15 cellular contexts compared by ENCODE assay signal in genomic region chr5:168364151-168364661, GRCh38.
DNase-seq lines count a peak whose midpoint lies in the region; ATAC-seq, FAIRE-seq and TF ChIP-seq lines count a peak whose summit lies in the region.
"Had no signal": no experiment of that assay in that cellular context is flagged by ENCODE, and none has a peak within 500 bp of the region (broad histone marks: within the 10 kb centered on the region; RNA-seq: fewer than 3 reads in every experiment).

No MANE protein-coding gene starts in this region.

- H2BK20ac ChIP-seq in H1 (ENCODE audit: low read length) = no peak overlapping the region

- no peak overlapping the region for H2BK15ac ChIP-seq in H1 (ENCODE audit: low read length)

- TF ChIP-seq RAD21 in H1 (IDR thresholded peaks at IDR 0.05 in 1 of 2, conservative IDR thresholded peaks at IDR 0.05 in 1 of 2; ENCODE audit: low read depth in 2 of 2, low read length in 2 of 2) = no peak

- H3K4me3 ChIP-seq in Panc1 (ENCODE audit: low read depth in 2 of 2, low read length in 2 of 2) = no peak overlapping the region
- H3K4me3 ChIP-seq in H1 (ENCODE audit: extremely low read depth in 1 of 4, insufficient read depth in 2 of 4, low read depth in 3 of 4, low read length in 4 of 4) = no peak overlapping the region
- no peak overlapping the region for H3K4me3 ChIP-seq in prostate gland
- H3K4me3 ChIP-seq: adrenal gland, esophagus muscularis mucosa had no signal

- TF ChIP-seq CTCF in Panc1 (IDR thresholded peaks at IDR 0.05) (no peak), H1 (IDR thresholded peaks at IDR 0.05; ENCODE audit: control extremely low read depth in 1 of 3, insufficient read depth in 1 of 3, low read depth in 1 of 3, low read length in 3 of 3) (no peak), prostate gland (IDR thresholded peaks at IDR 0.05) (no peak), omental fat pad (IDR thresholded peaks at IDR 0.05) (no peak)

- H3K9me3 ChIP-seq in Panc1 (ENCODE audit: control insufficient read depth, insufficient read depth, low read depth, low read length) = no peaks in the 10 kb centered on the region
- no peaks in the 10 kb centered on the region for H3K9me3 ChIP-seq in H1 (ENCODE audit: insufficient read depth in 2 of 2, low read depth in 1 of 2, low read length in 1 of 2)
- H3K9me3 ChIP-seq in prostate gland = no peaks in the 10 kb centered on the region
- H3K9me3 ChIP-seq: adrenal gland, esophagus muscularis mucosa had no signal

- peak; percentile 83 for DNase-seq in EH (ENCODE audit: low read depth)
- DNase-seq in Panc1 (ENCODE audit: low read depth, low spot score) = no peak
- DNase-seq in H1 (ENCODE audit: low read depth in 1 of 2, low spot score in 2 of 2) = no peak
- DNase-seq in prostate gland (ENCODE audit: low spot score) = no peak
- DNase-seq in germinal center (ENCODE audit: low spot score) = no peak
- DNase-seq in DMS79 treated with DMSO at 0.1 percent for 48 hours (lab: John Stamatoyannopoulos, UW) = no peak
- DNase-seq in omental fat pad (ENCODE audit: low spot score) = no peak
- DNase-seq: activated CD8-positive, alpha-beta memory T cell treated with anti-CD3 and anti-CD28 coated beads, Interleukin-2, amount 50 U/mL, for 48 hours; adrenal gland; CD8-positive, alpha-beta T cell; NCI-H2081 treated with DMSO at 0.1 percent for 48 hours had no signal

- in situ Hi-C loops in Panc1 (cut with HindIII; ENCODE audit: low pct_unique_long_range_greater_than_20kb, low sequenced_read_pairs) = no loop called here

- H2AK5ac ChIP-seq in H1 (ENCODE audit: low read depth, low read length) = no peak overlapping the region

- TF ChIP-seq EP300 in H1 (IDR thresholded peaks at IDR 0.05; ENCODE audit: borderline replicate concordance in 1 of 2, low read depth in 2 of 2, low read length in 2 of 2) = no peak

- peaks cover 0 to 41% of the 10 kb centered on the region in 2 experiments; a peak in 2 of 4 replicates for H3K79me2 ChIP-seq in H1 (ENCODE audit: control insufficient read depth in 1 of 2, insufficient read depth in 2 of 2, low read length in 2 of 2)

- no peak overlapping the region for H3K27ac ChIP-seq in Panc1 (ENCODE audit: low read length)
- H3K27ac ChIP-seq in H1 (ENCODE audit: low read depth, low read length) = no peak overlapping the region
- H3K27ac ChIP-seq in prostate gland = peak overlapping the region; percentile 70 to 76
- H3K27ac ChIP-seq: adrenal gland, esophagus muscularis mucosa had no signal

- no peak overlapping the region for H4K8ac ChIP-seq in H1 (ENCODE audit: extremely low read depth, insufficient read depth, low read length)

- no peak overlapping the region for H3K4me2 ChIP-seq in H1 (ENCODE audit: insufficient read depth in 1 of 2, low read depth in 2 of 2, low read length in 2 of 2)

- no peak overlapping the region for H4K5ac ChIP-seq in H1 (ENCODE audit: insufficient read length, low read depth, low read length)

- H3K4ac ChIP-seq in H1 (replicated peaks; ENCODE audit: insufficient read length, low read depth, low read length) = no peak overlapping the region

- no peak overlapping the region for H2AFZ ChIP-seq in H1 (ENCODE audit: low read length)

- 89% methylated on average over 11 of the region's 11 CpGs; no CpG with 5 or more reads in 1 of the 2 experiments for WGBS in H1 (ENCODE audit: extremely low coverage in 1 of 2, insufficient coverage in 1 of 2, insufficient read length in 1 of 2, insufficient replicate concordance in 2 of 2, low coverage in 1 of 2, low lambda C conversion rate in 2 of 2, missing lambda C conversion rate in 1 of 2), 2 experiments
- 85% methylated on average over 11 of the region's 11 CpGs for WGBS in prostate gland

- no peak overlapping the region for H4K91ac ChIP-seq in H1 (replicated peaks; ENCODE audit: insufficient read length, low read length)

- peaks cover 10% of the 10 kb centered on the region for H3K79me1 ChIP-seq in H1 (ENCODE audit: low read depth, low read length)

- BruUV-seq in Panc1 (replicated peaks; lab: Mats Ljungman, UMichigan) = no TSS peak

- no peak for TF ChIP-seq POLR2A in H1 (IDR thresholded peaks at IDR 0.05; ENCODE audit: control extremely low read depth in 1 of 2, low read depth in 2 of 2, low read length in 2 of 2)
- TF ChIP-seq POLR2A in prostate gland (IDR thresholded peaks at IDR 0.05) = no peak

- POLR2A ChIA-PET in Panc1 (lab: Charles Lee) = interaction anchor here (0.5 kb wide), 1 partner anchor 120 kb away, joined by 14 read pairs; no protein-coding TSS in a partner anchor
- POLR2A ChIA-PET in H1 (lab: Charles Lee; ENCODE audit: partially characterized antibody) = interaction anchor here (1.0 to 1.1 kb wide), 2 partner anchors 18 to 72 kb away, joined by 3 read pairs; no protein-coding TSS in a partner anchor

- CTCF ChIA-PET in Panc1 (lab: Charles Lee) = no interaction called here
- CTCF ChIA-PET in H1 (lab: Charles Lee; ENCODE audit: partially characterized antibody) = interaction anchor here (0.6 to 2.9 kb wide), 19 partner anchors 8 to 95 kb away, joined by 3 to 15 read pairs (median 4); no protein-coding TSS in a partner anchor

- H3K36me3 ChIP-seq in Panc1 (ENCODE audit: control insufficient read depth, insufficient read depth, low read length) (no peaks in the 10 kb centered on the region), H1 (ENCODE audit: control insufficient read depth in 2 of 4, insufficient read depth in 4 of 4, low read length in 3 of 4) (no peaks in the 10 kb centered on the region), prostate gland (no peaks in the 10 kb centered on the region)
- H3K36me3 ChIP-seq: adrenal gland, esophagus muscularis mucosa had no signal

- H4K20me1 ChIP-seq in H1 (replicated peaks in 1 of 2; ENCODE audit: control insufficient read depth in 1 of 2, insufficient read depth in 2 of 2, low read length in 2 of 2) = peaks cover 5% of the 10 kb centered on the region in 2 experiments

- 0 out of 2 replicates have a peak overlapping the region, but pooled peaks have one; percentile 3 for H2BK5ac ChIP-seq in H1 (ENCODE audit: low read depth, low read length)

- no peak overlapping the region for H3K23ac ChIP-seq in H1 (ENCODE audit: insufficient read length)

- H2BK120ac ChIP-seq in H1 (replicated peaks; ENCODE audit: low read depth, low read length) = no peak overlapping the region

- no peaks in the 10 kb centered on the region for H3K27me3 ChIP-seq in Panc1 (ENCODE audit: control insufficient read depth, insufficient read depth, low read length)
- no peaks in the 10 kb centered on the region for H3K27me3 ChIP-seq in H1 (replicated peaks in 1 of 4; ENCODE audit: control insufficient read depth in 3 of 4, extremely low read depth in 1 of 4, insufficient read depth in 3 of 4, low read length in 3 of 4)
- no peaks in the 10 kb centered on the region for H3K27me3 ChIP-seq in prostate gland (replicated peaks; ENCODE audit: insufficient read depth)
- H3K27me3 ChIP-seq: adrenal gland, esophagus muscularis mucosa had no signal

- H3K9ac ChIP-seq in H1 (replicated peaks in 1 of 4; ENCODE audit: extremely low read depth in 1 of 4, low read depth in 3 of 4, low read length in 3 of 4) = no peak overlapping the region

- no peak overlapping the region for H3K14ac ChIP-seq in H1 (ENCODE audit: insufficient read length)

- no peak overlapping the region for H3K56ac ChIP-seq in H1 (replicated peaks; ENCODE audit: insufficient read length, low read depth, low read length)

- no peaks in the 10 kb centered on the region for H3K23me2 ChIP-seq in H1 (ENCODE audit: low read depth, low read length)

- no peak overlapping the region for H2BK12ac ChIP-seq in H1 (ENCODE audit: low read depth, low read length)

- H3K18ac ChIP-seq in H1 (ENCODE audit: extremely low read depth, low read length) = no peak overlapping the region

- ATAC-seq in Panc1 = 0 out of 2 replicates have a peak, but pooled peaks have one; percentile 13
- no peak for ATAC-seq in GM19328 (IDR thresholded peaks at IDR 0.05; ENCODE audit: unreplicated experiment)
- ATAC-seq in omental fat pad (ENCODE audit: low FRiP score) = no peak
- ATAC-seq: CD8-positive, alpha-beta T cell had no signal

- intact Hi-C loops in Panc1 (cut with micrococcal nuclease; ENCODE audit: unreplicated experiment) (no loop called here), prostate gland (cut with DNase I) (no loop called here)

- H3K4me1 ChIP-seq in Panc1 (ENCODE audit: control insufficient read depth, insufficient read depth, low read length) (peaks cover 14% of the 10 kb centered on the region), H1 (replicated peaks in 1 of 4; ENCODE audit: control insufficient read depth in 3 of 4, insufficient read depth in 4 of 4, low read length in 3 of 4) (peaks cover 7 to 19% (median 15%) of the 10 kb centered on the region in 4 experiments), prostate gland (replicated peaks) (peaks cover 18% of the 10 kb centered on the region)
- H3K4me1 ChIP-seq: adrenal gland, esophagus muscularis mucosa had no signal

- no peak for FAIRE-seq in H1 (lab: Jason Lieb, UNC)
- FAIRE-seq: GM12892, TTC549 had no signal

TF ChIP-seq in H1, 55 proteins besides CTCF, POLR2A, EP300 and RAD21:
- TF ChIP-seq NANOG (IDR thresholded peaks at IDR 0.05; ENCODE audit: insufficient read depth, low read depth, low read length, poor library complexity, severe bottlenecking) (no peak), NRF1 (IDR thresholded peaks at IDR 0.05; ENCODE audit: low read depth, low read length) (no peak), EGR1 (IDR thresholded peaks at IDR 0.05; ENCODE audit: borderline replicate concordance, low read depth, low read length) (no peak), ASH2L (IDR thresholded peaks at IDR 0.05; ENCODE audit: low read length) (no peak), SIX5 (IDR thresholded peaks at IDR 0.05; ENCODE audit: low read depth, low read length) (no peak), TAF1 (IDR thresholded peaks at IDR 0.05; ENCODE audit: low read depth, low read length) (no peak), KDM5A (IDR thresholded peaks at IDR 0.05; ENCODE audit: low read length) (no peak), PHF8 (conservative IDR thresholded peaks at IDR 0.05; ENCODE audit: low read depth, low read length) (no peak), BRCA1 (IDR thresholded peaks at IDR 0.05; ENCODE audit: low read depth, low read length) (no peak), TEAD4 (IDR thresholded peaks at IDR 0.05; ENCODE audit: low read depth, low read length) (no peak), CBX8 (IDR thresholded peaks at IDR 0.05; ENCODE audit: borderline replicate concordance, low read depth, low read length) (no peak), TAF7 (optimal IDR thresholded peaks at IDR 0.05; ENCODE audit: borderline replicate concordance, low read depth, low read length) (no peak), YY1 (IDR thresholded peaks at IDR 0.05; ENCODE audit: low read depth, low read length) (no peak)

Comparison
In these comparisons a context has a peak if more than half of its experiments do, and no peak if none do; other contexts are left out.
1. H3K27ac ChIP-seq: peak in prostate gland (2 of 2); none in Panc1 (single experiment) and H1 (single experiment).